Comparison of ENCODE assay signal across 1 cellular context in the genomic region with DNA sequence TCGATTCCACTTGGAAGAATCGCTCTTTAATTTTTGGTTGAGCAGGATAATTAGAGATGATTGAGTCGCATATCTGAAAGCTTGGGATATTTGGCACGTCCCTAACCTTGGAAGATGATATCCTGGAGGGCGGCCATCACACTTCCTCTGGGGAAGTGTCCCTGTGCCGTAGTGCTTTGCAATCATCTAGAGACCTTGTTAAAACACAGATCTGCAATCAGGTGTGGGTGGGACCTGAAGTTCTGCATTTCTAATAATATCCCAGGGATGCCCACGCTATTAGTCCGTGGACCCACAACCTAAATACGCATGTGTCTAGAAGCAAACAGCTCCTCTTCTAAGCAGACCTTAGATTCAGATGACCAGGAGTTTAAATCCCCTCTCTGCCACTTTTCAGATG.
TF ChIP-seq lines count a peak whose summit lies in the region.

No MANE protein-coding gene starts in this region.

TF ChIP-seq in GM23338, 12 proteins besides CTCF, POLR2A, EP300 and RAD21 (continued from another document):
- TF ChIP-seq, protein P1, sequence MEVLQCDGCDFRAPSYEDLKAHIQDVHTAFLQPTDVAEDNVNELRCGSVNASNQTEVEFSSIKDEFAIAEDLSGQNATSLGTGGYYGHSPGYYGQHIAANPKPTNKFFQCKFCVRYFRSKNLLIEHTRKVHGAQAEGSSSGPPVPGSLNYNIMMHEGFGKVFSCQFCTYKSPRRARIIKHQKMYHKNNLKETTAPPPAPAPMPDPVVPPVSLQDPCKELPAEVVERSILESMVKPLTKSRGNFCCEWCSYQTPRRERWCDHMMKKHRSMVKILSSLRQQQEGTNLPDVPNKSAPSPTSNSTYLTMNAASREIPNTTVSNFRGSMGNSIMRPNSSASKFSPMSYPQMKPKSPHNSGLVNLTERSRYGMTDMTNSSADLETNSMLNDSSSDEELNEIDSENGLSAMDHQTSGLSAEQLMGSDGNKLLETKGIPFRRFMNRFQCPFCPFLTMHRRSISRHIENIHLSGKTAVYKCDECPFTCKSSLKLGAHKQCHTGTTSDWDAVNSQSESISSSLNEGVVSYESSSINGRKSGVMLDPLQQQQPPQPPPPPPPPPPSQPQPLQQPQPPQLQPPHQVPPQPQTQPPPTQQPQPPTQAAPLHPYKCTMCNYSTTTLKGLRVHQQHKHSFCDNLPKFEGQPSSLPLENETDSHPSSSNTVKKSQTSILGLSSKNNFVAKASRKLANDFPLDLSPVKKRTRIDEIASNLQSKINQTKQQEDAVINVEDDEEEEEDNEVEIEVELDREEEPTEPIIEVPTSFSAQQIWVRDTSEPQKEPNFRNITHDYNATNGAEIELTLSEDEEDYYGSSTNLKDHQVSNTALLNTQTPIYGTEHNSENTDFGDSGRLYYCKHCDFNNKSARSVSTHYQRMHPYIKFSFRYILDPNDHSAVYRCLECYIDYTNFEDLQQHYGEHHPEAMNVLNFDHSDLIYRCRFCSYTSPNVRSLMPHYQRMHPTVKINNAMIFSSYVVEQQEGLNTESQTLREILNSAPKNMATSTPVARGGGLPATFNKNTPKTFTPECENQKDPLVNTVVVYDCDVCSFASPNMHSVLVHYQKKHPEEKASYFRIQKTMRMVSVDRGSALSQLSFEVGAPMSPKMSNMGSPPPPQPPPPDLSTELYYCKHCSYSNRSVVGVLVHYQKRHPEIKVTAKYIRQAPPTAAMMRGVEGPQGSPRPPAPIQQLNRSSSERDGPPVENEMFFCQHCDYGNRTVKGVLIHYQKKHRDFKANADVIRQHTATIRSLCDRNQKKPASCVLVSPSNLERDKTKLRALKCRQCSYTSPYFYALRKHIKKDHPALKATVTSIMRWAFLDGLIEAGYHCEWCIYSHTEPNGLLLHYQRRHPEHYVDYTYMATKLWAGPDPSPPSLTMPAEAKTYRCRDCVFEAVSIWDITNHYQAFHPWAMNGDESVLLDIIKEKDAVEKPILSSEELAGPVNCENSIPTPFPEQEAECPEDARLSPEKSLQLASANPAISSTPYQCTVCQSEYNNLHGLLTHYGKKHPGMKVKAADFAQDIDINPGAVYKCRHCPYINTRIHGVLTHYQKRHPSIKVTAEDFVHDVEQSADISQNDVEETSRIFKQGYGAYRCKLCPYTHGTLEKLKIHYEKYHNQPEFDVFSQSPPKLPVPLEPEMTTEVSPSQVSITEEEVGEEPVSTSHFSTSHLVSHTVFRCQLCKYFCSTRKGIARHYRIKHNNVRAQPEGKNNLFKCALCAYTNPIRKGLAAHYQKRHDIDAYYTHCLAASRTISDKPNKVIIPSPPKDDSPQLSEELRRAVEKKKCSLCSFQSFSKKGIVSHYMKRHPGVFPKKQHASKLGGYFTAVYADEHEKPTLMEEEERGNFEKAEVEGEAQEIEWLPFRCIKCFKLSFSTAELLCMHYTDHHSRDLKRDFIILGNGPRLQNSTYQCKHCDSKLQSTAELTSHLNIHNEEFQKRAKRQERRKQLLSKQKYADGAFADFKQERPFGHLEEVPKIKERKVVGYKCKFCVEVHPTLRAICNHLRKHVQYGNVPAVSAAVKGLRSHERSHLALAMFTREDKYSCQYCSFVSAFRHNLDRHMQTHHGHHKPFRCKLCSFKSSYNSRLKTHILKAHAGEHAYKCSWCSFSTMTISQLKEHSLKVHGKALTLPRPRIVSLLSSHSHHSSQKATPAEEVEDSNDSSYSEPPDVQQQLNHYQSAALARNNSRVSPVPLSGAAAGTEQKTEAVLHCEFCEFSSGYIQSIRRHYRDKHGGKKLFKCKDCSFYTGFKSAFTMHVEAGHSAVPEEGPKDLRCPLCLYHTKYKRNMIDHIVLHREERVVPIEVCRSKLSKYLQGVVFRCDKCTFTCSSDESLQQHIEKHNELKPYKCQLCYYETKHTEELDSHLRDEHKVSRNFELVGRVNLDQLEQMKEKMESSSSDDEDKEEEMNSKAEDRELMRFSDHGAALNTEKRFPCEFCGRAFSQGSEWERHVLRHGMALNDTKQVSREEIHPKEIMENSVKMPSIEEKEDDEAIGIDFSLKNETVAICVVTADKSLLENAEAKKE (CRISPR knock-in tag; IDR thresholded peaks at IDR 0.05) = no peak
- TF ChIP-seq CREB1 (CRISPR knock-in tag; IDR thresholded peaks at IDR 0.05; ENCODE audit: low read depth) (no peak), NANOG (IDR thresholded peaks at IDR 0.05; ENCODE audit: borderline replicate concordance) (no peak), POLR2AphosphoS5 (IDR thresholded peaks at IDR 0.05; ENCODE audit: low read depth) (no peak), ZNF114 (CRISPR knock-in tag; IDR thresholded peaks at IDR 0.05) (no peak), JUNB (IDR thresholded peaks at IDR 0.05; ENCODE audit: unreplicated experiment) (no peak), EZH2 (IDR thresholded peaks at IDR 0.05; ENCODE audit: low read depth, unreplicated experiment) (no peak), STAT1 (IDR thresholded peaks at IDR 0.05; ENCODE audit: unreplicated experiment) (no peak), EZH2phosphoT487 (IDR thresholded peaks at IDR 0.05; ENCODE audit: unreplicated experiment) (no peak)
- TF ChIP-seq, protein P2, sequence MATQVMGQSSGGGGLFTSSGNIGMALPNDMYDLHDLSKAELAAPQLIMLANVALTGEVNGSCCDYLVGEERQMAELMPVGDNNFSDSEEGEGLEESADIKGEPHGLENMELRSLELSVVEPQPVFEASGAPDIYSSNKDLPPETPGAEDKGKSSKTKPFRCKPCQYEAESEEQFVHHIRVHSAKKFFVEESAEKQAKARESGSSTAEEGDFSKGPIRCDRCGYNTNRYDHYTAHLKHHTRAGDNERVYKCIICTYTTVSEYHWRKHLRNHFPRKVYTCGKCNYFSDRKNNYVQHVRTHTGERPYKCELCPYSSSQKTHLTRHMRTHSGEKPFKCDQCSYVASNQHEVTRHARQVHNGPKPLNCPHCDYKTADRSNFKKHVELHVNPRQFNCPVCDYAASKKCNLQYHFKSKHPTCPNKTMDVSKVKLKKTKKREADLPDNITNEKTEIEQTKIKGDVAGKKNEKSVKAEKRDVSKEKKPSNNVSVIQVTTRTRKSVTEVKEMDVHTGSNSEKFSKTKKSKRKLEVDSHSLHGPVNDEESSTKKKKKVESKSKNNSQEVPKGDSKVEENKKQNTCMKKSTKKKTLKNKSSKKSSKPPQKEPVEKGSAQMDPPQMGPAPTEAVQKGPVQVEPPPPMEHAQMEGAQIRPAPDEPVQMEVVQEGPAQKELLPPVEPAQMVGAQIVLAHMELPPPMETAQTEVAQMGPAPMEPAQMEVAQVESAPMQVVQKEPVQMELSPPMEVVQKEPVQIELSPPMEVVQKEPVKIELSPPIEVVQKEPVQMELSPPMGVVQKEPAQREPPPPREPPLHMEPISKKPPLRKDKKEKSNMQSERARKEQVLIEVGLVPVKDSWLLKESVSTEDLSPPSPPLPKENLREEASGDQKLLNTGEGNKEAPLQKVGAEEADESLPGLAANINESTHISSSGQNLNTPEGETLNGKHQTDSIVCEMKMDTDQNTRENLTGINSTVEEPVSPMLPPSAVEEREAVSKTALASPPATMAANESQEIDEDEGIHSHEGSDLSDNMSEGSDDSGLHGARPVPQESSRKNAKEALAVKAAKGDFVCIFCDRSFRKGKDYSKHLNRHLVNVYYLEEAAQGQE (IDR thresholded peaks at IDR 0.05; ENCODE audit: unreplicated experiment) = no peak
- TF ChIP-seq, protein P3, sequence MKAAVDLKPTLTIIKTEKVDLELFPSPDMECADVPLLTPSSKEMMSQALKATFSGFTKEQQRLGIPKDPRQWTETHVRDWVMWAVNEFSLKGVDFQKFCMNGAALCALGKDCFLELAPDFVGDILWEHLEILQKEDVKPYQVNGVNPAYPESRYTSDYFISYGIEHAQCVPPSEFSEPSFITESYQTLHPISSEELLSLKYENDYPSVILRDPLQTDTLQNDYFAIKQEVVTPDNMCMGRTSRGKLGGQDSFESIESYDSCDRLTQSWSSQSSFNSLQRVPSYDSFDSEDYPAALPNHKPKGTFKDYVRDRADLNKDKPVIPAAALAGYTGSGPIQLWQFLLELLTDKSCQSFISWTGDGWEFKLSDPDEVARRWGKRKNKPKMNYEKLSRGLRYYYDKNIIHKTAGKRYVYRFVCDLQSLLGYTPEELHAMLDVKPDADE (IDR thresholded peaks at IDR 0.05) = no peak
